ENCODE assay signal across 7 cellular contexts in the genomic region with DNA sequence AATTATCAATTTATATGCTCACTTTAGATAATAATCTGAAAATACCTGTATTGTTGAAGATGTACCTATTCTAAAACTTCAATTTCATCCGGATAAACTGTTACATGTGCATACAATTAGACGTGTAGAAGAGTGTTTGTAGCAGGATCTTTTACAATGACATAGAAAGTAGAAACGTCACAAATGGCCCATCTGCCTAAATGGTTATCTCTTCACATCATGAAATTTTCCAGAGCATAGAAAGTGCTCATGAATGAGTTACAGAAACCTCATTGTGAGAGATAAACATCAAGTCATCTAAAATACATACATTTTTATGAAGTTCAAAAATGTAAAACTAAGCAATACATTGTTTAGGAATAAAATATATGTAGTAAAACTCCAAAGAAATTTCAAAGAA.
"Had no signal": no experiment of that assay in that cellular context is flagged by ENCODE, and none has a peak within 500 bp of the region (broad histone marks: within the 10 kb centered on the region; RNA-seq: fewer than 3 reads in every experiment).

No MANE protein-coding gene starts in this region.

- H3K36me3 Mint-ChIP-seq: IgD-negative memory B cell had no signal

- DNase-seq: H7, HFFc6, KBM-7 had no signal

- ATAC-seq: GM23338, HCT116, HepG2 had no signal

- H3K4me1 Mint-ChIP-seq: IgD-negative memory B cell had no signal

- H3K4me3 Mint-ChIP-seq: GM23338, HFFc6, IgD-negative memory B cell had no signal

- H3K9me3 Mint-ChIP-seq: GM23338, HFFc6 had no signal

- H3K27me3 Mint-ChIP-seq: IgD-negative memory B cell had no signal

- H3K27ac Mint-ChIP-seq: GM23338, HFFc6, IgD-negative memory B cell had no signal
